ENCODE assay signal across 8 cellular contexts in the genomic region with DNA sequence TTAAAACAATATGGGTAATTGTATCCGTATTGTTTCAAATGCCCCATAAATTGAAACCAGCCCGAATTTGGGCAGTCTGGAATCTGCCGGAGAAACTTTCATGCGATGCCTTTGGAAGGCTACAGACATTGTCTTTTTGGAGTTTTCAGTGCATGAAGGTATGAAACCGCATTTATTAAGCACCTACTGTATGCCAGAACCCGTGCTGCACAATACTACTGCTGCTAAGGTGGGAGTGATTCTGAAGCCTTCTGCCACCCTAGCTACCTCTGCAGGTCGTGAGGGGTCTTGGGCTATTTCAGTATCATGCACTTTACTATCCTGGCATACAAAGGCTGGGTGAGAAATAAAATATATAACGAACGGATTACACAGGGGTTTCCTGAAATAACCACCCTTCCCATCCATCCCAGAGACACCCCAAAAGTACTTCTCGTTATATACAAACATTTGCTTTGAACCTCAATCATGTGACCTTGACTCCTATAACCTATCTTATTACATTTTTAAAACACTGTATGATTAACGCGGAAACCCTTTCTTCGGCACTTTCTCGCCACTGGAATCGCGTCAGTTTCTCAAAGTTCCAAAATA. TPM values are rescaled to one million over a fixed set of nuclear protein-coding genes. Genes with fewer than 3 reads are reported as not detected.
A peak's percentile ranks its signal among the peaks of the same experiment; 100 is the strongest.
DNase-seq lines count a peak whose midpoint lies in the region; FAIRE-seq and TF ChIP-seq lines count a peak whose summit lies in the region.

No MANE protein-coding gene starts in this region.

- H3K9me3 Mint-ChIP-seq in Calu3 (ENCODE audit: low read depth, unreplicated experiment) (no peaks in the 10 kb centered on the region), osteocyte (ENCODE audit: unreplicated experiment) (peaks cover 12% of the 10 kb centered on the region)

- H3K27me3 Mint-ChIP-seq in Calu3 (ENCODE audit: unreplicated experiment) (no peaks in the 10 kb centered on the region), osteocyte (ENCODE audit: unreplicated experiment) (peaks cover 3% of the 10 kb centered on the region)

- H3K9me2 ChIP-seq in OCI-LY1 (ENCODE audit: low read depth, low read length): no peaks in the 10 kb centered on the region

- BruUV-seq in Calu3 (replicated peaks; lab: Mats Ljungman, UMichigan): TSS peak; percentile 82

- no peaks in the 10 kb centered on the region for H4K20me1 ChIP-seq in OCI-LY1 (ENCODE audit: insufficient read depth, low read length)

- H3K4me3 ChIP-seq in OCI-LY1 (ENCODE audit: low read depth, low read length, poor library complexity, severe bottlenecking): peak overlapping the region; percentile 87
- H3K4me3 ChIP-seq in epithelial cell of esophagus (ENCODE audit: low read length): peak overlapping the region; percentile 76

- H3K4me1 ChIP-seq in OCI-LY1 (ENCODE audit: insufficient read depth, low read length, severe bottlenecking): peaks cover 22% of the 10 kb centered on the region

- peak overlapping the region; percentile 86 for H3K4me3 Mint-ChIP-seq in Calu3 (ENCODE audit: low read depth, unreplicated experiment)
- H3K4me3 Mint-ChIP-seq in osteocyte (ENCODE audit: unreplicated experiment): peak overlapping the region; percentile 86

- H3K36me3 ChIP-seq in OCI-LY1 (ENCODE audit: insufficient read depth, low read length): peaks cover 35% of the 10 kb centered on the region

- no peaks in the 10 kb centered on the region for H3F3A ChIP-seq in OCI-LY1 (ENCODE audit: insufficient read depth, low read length)

- no peak for DNase-seq in Calu3
- DNase-seq in epithelial cell of esophagus (ENCODE audit: low read depth): no peak
- DNase-seq in osteocyte (ENCODE audit: extremely low spot score, unreplicated experiment): no peak
- no peak for DNase-seq in NCI-H524 (lab: John Stamatoyannopoulos, UW)
- no peak for DNase-seq in GM12892 (ENCODE audit: insufficient read length)
- no peak for DNase-seq in putamen (ENCODE audit: low spot score)
- no peak for DNase-seq in occipital lobe (lab: John Stamatoyannopoulos, UW)

- peaks cover 11% of the 10 kb centered on the region for H3K4me1 Mint-ChIP-seq in Calu3 (ENCODE audit: low read depth, unreplicated experiment)
- peaks cover 24% of the 10 kb centered on the region for H3K4me1 Mint-ChIP-seq in osteocyte (ENCODE audit: unreplicated experiment)

- no peaks in the 10 kb centered on the region for H3K27me3 ChIP-seq in OCI-LY1 (ENCODE audit: insufficient read depth, low read length)

- H3K4me2 ChIP-seq in OCI-LY1 (ENCODE audit: low read length): peak overlapping the region; percentile 100

- no peak for TF ChIP-seq POLR2A in GM12892 (IDR thresholded peaks at IDR 0.05; ENCODE audit: low read depth, low read length)

- peaks cover 9% of the 10 kb centered on the region for H3K9me3 ChIP-seq in OCI-LY1 (ENCODE audit: low read length)

- peaks cover 35% of the 10 kb centered on the region for H3K79me2 ChIP-seq in OCI-LY1 (ENCODE audit: insufficient read depth, low read length)

- H3K36me3 Mint-ChIP-seq in Calu3 (ENCODE audit: insufficient read depth, unreplicated experiment): peaks cover 30% of the 10 kb centered on the region
- H3K36me3 Mint-ChIP-seq in osteocyte (ENCODE audit: unreplicated experiment): peaks cover 5% of the 10 kb centered on the region

- H2AFZ ChIP-seq in OCI-LY1 (ENCODE audit: low read length): peak overlapping the region; percentile 21

- TF ChIP-seq CTCF in Calu3 (IDR thresholded peaks at IDR 0.05; ENCODE audit: unreplicated experiment): no peak
- TF ChIP-seq CTCF in OCI-LY1 (IDR thresholded peaks at IDR 0.05; ENCODE audit: low read length): no peak
- TF ChIP-seq CTCF in epithelial cell of esophagus (IDR thresholded peaks at IDR 0.05; ENCODE audit: insufficient read depth, low read depth, low read length, missing control alignments): no peak
- no peak for TF ChIP-seq CTCF in osteocyte (IDR thresholded peaks at IDR 0.05)

- intact Hi-C loops in Calu3 (cut with micrococcal nuclease; ENCODE audit: unreplicated experiment): loop anchor here (5.0 kb wide), 1 partner anchor 102 kb away; no protein-coding TSS in a partner anchor

- FAIRE-seq in GM12892 (lab: Jason Lieb, UNC): no peak

- CTCF ChIA-PET in Calu3 (lab: Charles Lee): interaction anchor here (0.6 kb wide), 1 partner anchor 184 kb away, joined by 6 read pairs; no protein-coding TSS in a partner anchor

- peak overlapping the region; percentile 88 for H3K9ac ChIP-seq in OCI-LY1 (ENCODE audit: low read length)

- H3K27ac ChIP-seq in OCI-LY1 (ENCODE audit: low read depth, low read length, poor library complexity, severe bottlenecking): peak overlapping the region; percentile 66

- peak overlapping the region; percentile 90 for H3K27ac Mint-ChIP-seq in Calu3 (ENCODE audit: unreplicated experiment)
- H3K27ac Mint-ChIP-seq in osteocyte (ENCODE audit: unreplicated experiment): peak overlapping the region; percentile 87

RNA-seq across cellular contexts. Expression of gene MSI2, which starts 1.0 kb away (rescaled TPM):
- 66.4 and 69.5 TPM in 2 replicates for total RNA-seq in Calu3 (2022)
- 68.5 and 75.5 TPM in 2 replicates for total RNA-seq in osteocyte
- polyA plus RNA-seq in GM12892 (2012; ENCODE audit: missing spikeins): 36.0 TPM
- 44.6 TPM for total RNA-seq in occipital lobe
